Comparison of ENCODE assay signal across 16 cellular contexts in genomic region chr22:50016308-50016987, GRCh38. TPM values are rescaled to one million over a fixed set of nuclear protein-coding genes. Genes with fewer than 3 reads are reported as not detected.
DNase-seq lines count a peak whose midpoint lies in the region; ATAC-seq and TF ChIP-seq lines count a peak whose summit lies in the region.
"Had no signal": no experiment of that assay in that cellular context is flagged by ENCODE, and none has a peak within 500 bp of the region (broad histone marks: within the 10 kb centered on the region; RNA-seq: fewer than 3 reads in every experiment).

No MANE protein-coding gene starts in this region.

- DNase-seq in activated T-cell treated with anti-CD3 and anti-CD28 coated beads, Interleukin-2, amount 50 U/mL, for 4 hours, result no peak
- DNase-seq in activated T-cell treated with anti-CD3 and anti-CD28 coated beads for 4 hours (no peak), IMR-90 (no peak), endothelial cell (ENCODE audit: low spot score) (peak; percentile 3), endodermal cell (no peak), dedifferentiated amniotic fluid mesenchymal stem cell (ENCODE audit: extremely low spot score) (no peak), progenitor cell of endocrine pancreas (ENCODE audit: low spot score, unreplicated experiment) (no peak)
- DNase-seq: NCI-H1105 treated with DMSO at 0.1 percent for 48 hours, NCI-H2227 treated with DMSO at 0.1 percent for 48 hours had no signal

- no peak for TF ChIP-seq RAD21 in IMR-90 (IDR thresholded peaks at IDR 0.05; ENCODE audit: low read length)

- H3K4me1 ChIP-seq in IMR-90 (ENCODE audit: control insufficient read depth, insufficient read depth, low read length) (peaks cover 6% of the 10 kb centered on the region; the same call in 1 of the 2 replicates), endodermal cell (ENCODE audit: control insufficient read depth, insufficient read depth, low read length) (no peaks in the 10 kb centered on the region)
- H3K4me1 ChIP-seq: pancreas had no signal

- H4K20me1 ChIP-seq in IMR-90 (ENCODE audit: insufficient read depth, low read length), result no peaks in the 10 kb centered on the region

- no peak overlapping the region for H3K14ac ChIP-seq in IMR-90 (replicated peaks; ENCODE audit: low read depth, low read length)

- H3K4me3 Mint-ChIP-seq in activated T-cell treated with anti-CD3 and anti-CD28 coated beads, Interleukin-2, amount 50 U/mL, for 4 hours, result peak overlapping the region; percentile 58
- H3K4me3 Mint-ChIP-seq in endothelial cell (ENCODE audit: unreplicated experiment), result no peak overlapping the region
- H3K4me3 Mint-ChIP-seq in stimulated activated memory B cell treated with anti-CD40 and anti-IgM and Interleukin-4, amounts not matched to agents 10 μg/mL and 1 μg/mL and 100 μg/mL, for 72 hours, result no peak overlapping the region
- no peak overlapping the region for H3K4me3 Mint-ChIP-seq in endodermal cell
- H3K4me3 Mint-ChIP-seq in progenitor cell of endocrine pancreas (ENCODE audit: low read depth), result no peak overlapping the region
- H3K4me3 Mint-ChIP-seq: brain had no signal

- 0 out of 2 replicates have a peak, but pooled peaks cover 5% of the 10 kb centered on the region for H3K9me1 ChIP-seq in IMR-90 (ENCODE audit: insufficient read depth, low read length)

- BruUV-seq in IMR-90 (replicated peaks; lab: Mats Ljungman, UMichigan), result no TSS peak

- no peaks in the 10 kb centered on the region for H3K9me3 Mint-ChIP-seq in activated T-cell treated with anti-CD3 and anti-CD28 coated beads, Interleukin-2, amount 50 U/mL, for 4 hours
- peaks cover 4% of the 10 kb centered on the region for H3K9me3 Mint-ChIP-seq in endothelial cell (ENCODE audit: unreplicated experiment)
- peaks cover 5% of the 10 kb centered on the region for H3K9me3 Mint-ChIP-seq in stimulated activated memory B cell treated with anti-CD40 and anti-IgM and Interleukin-4, amounts not matched to agents 10 μg/mL and 1 μg/mL and 100 μg/mL, for 72 hours
- H3K9me3 Mint-ChIP-seq in endodermal cell, result no peaks in the 10 kb centered on the region
- no peaks in the 10 kb centered on the region for H3K9me3 Mint-ChIP-seq in progenitor cell of endocrine pancreas (ENCODE audit: low read depth)

- H2AK5ac ChIP-seq in IMR-90 (ENCODE audit: low read depth, low read length), result no peak overlapping the region

- H3K27ac Mint-ChIP-seq in endothelial cell (ENCODE audit: unreplicated experiment) (no peak overlapping the region), endodermal cell (no peak overlapping the region), progenitor cell of endocrine pancreas (no peak overlapping the region)
- peak overlapping the region; percentile 55 for H3K27ac Mint-ChIP-seq in stimulated activated memory B cell treated with anti-CD40 and anti-IgM and Interleukin-4, amounts not matched to agents 10 μg/mL and 1 μg/mL and 100 μg/mL, for 72 hours
- H3K27ac Mint-ChIP-seq: brain had no signal

- no peaks in the 10 kb centered on the region for H3K79me1 ChIP-seq in IMR-90 (ENCODE audit: low read depth in 1 of 2, low read length in 2 of 2)

- H3K4ac ChIP-seq in IMR-90 (ENCODE audit: low read depth, low read length), result no peak overlapping the region

- H4K5ac ChIP-seq in IMR-90 (ENCODE audit: low read depth, low read length), result no peak overlapping the region

- no peak for TF ChIP-seq POLR2A in IMR-90 (IDR thresholded peaks at IDR 0.05; ENCODE audit: low read depth, low read length)

- no peaks in the 10 kb centered on the region for H3K36me3 Mint-ChIP-seq in activated T-cell treated with anti-CD3 and anti-CD28 coated beads, Interleukin-2, amount 50 U/mL, for 4 hours (ENCODE audit: insufficient read depth)
- H3K36me3 Mint-ChIP-seq in endothelial cell (ENCODE audit: low read depth, unreplicated experiment) (no peaks in the 10 kb centered on the region), endodermal cell (ENCODE audit: low read depth) (no peaks in the 10 kb centered on the region), progenitor cell of endocrine pancreas (ENCODE audit: insufficient read depth) (no peaks in the 10 kb centered on the region)
- H3K36me3 Mint-ChIP-seq in stimulated activated memory B cell treated with anti-CD40 and anti-IgM and Interleukin-4, amounts not matched to agents 10 μg/mL and 1 μg/mL and 100 μg/mL, for 72 hours, result no peaks in the 10 kb centered on the region
- H3K36me3 Mint-ChIP-seq: brain, IgD-negative memory B cell had no signal

- peak overlapping the region; percentile 43 for H2AFZ ChIP-seq in IMR-90 (replicated peaks; ENCODE audit: low read length, poor library complexity)

- peaks cover 5% of the 10 kb centered on the region for H3K27me3 Mint-ChIP-seq in activated T-cell treated with anti-CD3 and anti-CD28 coated beads, Interleukin-2, amount 50 U/mL, for 4 hours (ENCODE audit: low read depth)
- H3K27me3 Mint-ChIP-seq in endothelial cell (ENCODE audit: unreplicated experiment) (peaks cover 21% of the 10 kb centered on the region), endodermal cell (ENCODE audit: insufficient read depth) (peaks cover 35% of the 10 kb centered on the region), progenitor cell of endocrine pancreas (peaks cover 21% of the 10 kb centered on the region)
- peaks cover 9% of the 10 kb centered on the region for H3K27me3 Mint-ChIP-seq in stimulated activated memory B cell treated with anti-CD40 and anti-IgM and Interleukin-4, amounts not matched to agents 10 μg/mL and 1 μg/mL and 100 μg/mL, for 72 hours

- H3K56ac ChIP-seq in IMR-90 (ENCODE audit: extremely low read depth, insufficient read depth, low read length), result no peak overlapping the region

- peaks cover 18% of the 10 kb centered on the region for H3K4me1 Mint-ChIP-seq in activated T-cell treated with anti-CD3 and anti-CD28 coated beads, Interleukin-2, amount 50 U/mL, for 4 hours (ENCODE audit: low read depth)
- H3K4me1 Mint-ChIP-seq in endothelial cell (ENCODE audit: unreplicated experiment), result no peaks in the 10 kb centered on the region
- peaks cover 64% of the 10 kb centered on the region for H3K4me1 Mint-ChIP-seq in stimulated activated memory B cell treated with anti-CD40 and anti-IgM and Interleukin-4, amounts not matched to agents 10 μg/mL and 1 μg/mL and 100 μg/mL, for 72 hours
- no peaks in the 10 kb centered on the region for H3K4me1 Mint-ChIP-seq in endodermal cell
- peaks cover 1% of the 10 kb centered on the region for H3K4me1 Mint-ChIP-seq in progenitor cell of endocrine pancreas (ENCODE audit: low read depth)
- H3K4me1 Mint-ChIP-seq: brain had no signal

- H3K4me2 ChIP-seq in IMR-90 (ENCODE audit: low read depth, low read length), result no peak overlapping the region

- H3K36me3 ChIP-seq in IMR-90 (ENCODE audit: control insufficient read depth, insufficient read depth, low read length), result no peaks in the 10 kb centered on the region
- H3K36me3 ChIP-seq in endodermal cell (ENCODE audit: control insufficient read depth, insufficient read depth, low read length), result no peaks in the 10 kb centered on the region
- H3K36me3 ChIP-seq: pancreas, thoracic aorta had no signal

- ATAC-seq in activated T-cell treated with anti-CD3 and anti-CD28 coated beads, Interleukin-2, amount 50 U/mL, for 4 hours, result no peak
- ATAC-seq in IMR-90 (ENCODE audit: low read depth), result no peak
- ATAC-seq in stimulated activated memory B cell treated with anti-CD40 and anti-IgM and Interleukin-4, amounts not matched to agents 10 μg/mL and 1 μg/mL and 100 μg/mL, for 72 hours, result peak; percentile 45

- dilution Hi-C loops in IMR-90 (cut with HindIII; ENCODE audit: low sequenced_read_pairs, unreplicated experiment), result no loop called here

- no peak overlapping the region for H3K9ac ChIP-seq in IMR-90 (ENCODE audit: low read depth, low read length)
- H3K9ac ChIP-seq in endodermal cell (ENCODE audit: extremely low read depth, low read length, poor library complexity, severe bottlenecking), result no peak overlapping the region

- H2BK120ac ChIP-seq in IMR-90 (ENCODE audit: low read depth, low read length), result no peak overlapping the region

- H2AK9ac ChIP-seq in IMR-90 (replicated peaks; ENCODE audit: low read depth, low read length, poor library complexity), result no peak overlapping the region

- H3K9me3 ChIP-seq in IMR-90 (ENCODE audit: control insufficient read depth, insufficient read depth, low read length) (peaks cover 4% of the 10 kb centered on the region; the same call in 1 of the 2 replicates), endodermal cell (ENCODE audit: control insufficient read depth, low read length) (no peaks in the 10 kb centered on the region)
- H3K9me3 ChIP-seq: pancreas, thoracic aorta had no signal

- H4K8ac ChIP-seq in IMR-90 (ENCODE audit: low read depth in 2 of 2, low read length in 2 of 2), result no peak overlapping the region

- intact Hi-C loops in IMR-90 (cut with micrococcal nuclease), result no loop called here

- POLR2A ChIA-PET in IMR-90 (lab: Charles Lee; ENCODE audit: unreplicated experiment), result no interaction called here

- no peak overlapping the region for H4K91ac ChIP-seq in IMR-90 (ENCODE audit: insufficient read depth, low read depth, low read length)

- no peak overlapping the region for H2BK15ac ChIP-seq in IMR-90 (ENCODE audit: low read depth, low read length)

- H2BK20ac ChIP-seq in IMR-90 (ENCODE audit: low read depth, low read length), result no peak overlapping the region

- H3K27me3 ChIP-seq in IMR-90 (ENCODE audit: control insufficient read depth, insufficient read depth, low read length) (peaks cover 67% of the 10 kb centered on the region), endodermal cell (ENCODE audit: control insufficient read depth, insufficient read depth, low read length, poor library complexity, severe bottlenecking) (peaks cover 61% of the 10 kb centered on the region)

- no peak overlapping the region for H2BK5ac ChIP-seq in IMR-90 (ENCODE audit: low read depth, low read length, poor library complexity, severe bottlenecking)

- no peak overlapping the region for H3K23ac ChIP-seq in IMR-90 (ENCODE audit: low read depth, low read length)

- 87% methylated on average over 15 of the region's 20 CpGs; no CpG with 5 or more reads in 1 of the 2 experiments for WGBS in IMR-90 (ENCODE audit: extremely low coverage in 2 of 2, insufficient read length in 1 of 2), 2 experiments
- WGBS in endodermal cell (ENCODE audit: insufficient coverage in 1 of 2, insufficient read length in 1 of 2), 2 experiments, result 93 to 94% methylated on average over 17 to 20 of the region's 20 CpGs

- TF ChIP-seq CTCF in IMR-90 (conservative IDR thresholded peaks at IDR 0.05; ENCODE audit: low read depth, low read length) (no peak), endothelial cell (IDR thresholded peaks at IDR 0.05; ENCODE audit: unreplicated experiment) (no peak), endodermal cell (conservative IDR thresholded peaks at IDR 0.05) (no peak), progenitor cell of endocrine pancreas (IDR thresholded peaks at IDR 0.05; ENCODE audit: unreplicated experiment) (no peak)

- H3K4me3 ChIP-seq in IMR-90 (ENCODE audit: insufficient read depth, low read depth, low read length), result no peak overlapping the region
- no peak overlapping the region for H3K4me3 ChIP-seq in endodermal cell (ENCODE audit: low read length)
- H3K4me3 ChIP-seq: pancreas, SK-N-MC, thoracic aorta had no signal

- H3K18ac ChIP-seq in IMR-90 (ENCODE audit: low read depth, low read length), result no peak overlapping the region

- in situ Hi-C loops in IMR-90 (cut with MboI; ENCODE audit: low sequenced_read_pairs), result no loop called here

- CTCF ChIA-PET in IMR-90 (lab: Yijun Ruan, JAX), result no interaction called here

- H3K27ac ChIP-seq in IMR-90 (ENCODE audit: insufficient read depth, low read length) (no peak overlapping the region), endodermal cell (ENCODE audit: low read depth, low read length) (no peak overlapping the region)
- H3K27ac ChIP-seq: pancreas, SK-N-MC, thoracic aorta had no signal

RNA-seq across cellular contexts. Expression of gene IL17REL, which starts 3.9 kb away (rescaled TPM):
- under 1 TPM; 0.08 to 0.24 (median 0.13) TPM for total RNA-seq in activated T-cell treated with anti-CD3 and anti-CD28 coated beads, Interleukin-2, amount 50 U/mL, for 4 hours
- total RNA-seq in IMR-90 (2012; rRNA removed) (not detected in 2 replicates), endothelial cell (ENCODE audit: unreplicated experiment) (0.15 TPM), endodermal cell (under 1 TPM in 1 of 2 donors, not detected in 1; 0.15 TPM), progenitor cell of endocrine pancreas (0.10 TPM in 1 of 2 replicates, not detected in the other)
- not detected in 2 replicates for polyA plus RNA-seq in IMR-90 (2012; rRNA removed)
- 0.01 TPM in 1 of 2 replicates, not detected in the other for polyA plus RNA-seq in IMR-90 (2012; cell fraction: cytosol; rRNA removed)
- polyA plus RNA-seq in IMR-90 (2012; cell fraction: nucleus; rRNA removed; ENCODE audit: low replicate concordance), result 0.04 and 0.05 TPM in 2 replicates
- not detected for polyA plus RNA-seq in endodermal cell (2013, experiment 1 of 2)
- polyA plus RNA-seq in endodermal cell (2013, experiment 2 of 2), result 0.12 TPM
- total RNA-seq: pancreas, thoracic aorta had no signal
- polyA plus RNA-seq: IgD-negative memory B cell, pancreas had no signal

RNA-seq across cellular contexts. Expression of gene TTLL8, which starts 41.6 kb away (rescaled TPM):
- not detected for total RNA-seq in activated T-cell treated with anti-CD3 and anti-CD28 coated beads, Interleukin-2, amount 50 U/mL, for 4 hours
- total RNA-seq in IMR-90 (2012; rRNA removed) (not detected in 2 replicates), endothelial cell (ENCODE audit: unreplicated experiment) (not detected), endodermal cell (under 1 TPM in 1 of 2 donors, not detected in 1; 0.20 TPM), progenitor cell of endocrine pancreas (not detected in 2 replicates)
- not detected in 2 replicates for polyA plus RNA-seq in IMR-90 (2012; rRNA removed)
- not detected in 2 replicates for polyA plus RNA-seq in IMR-90 (2012; cell fraction: cytosol; rRNA removed)
- not detected in 2 replicates for polyA plus RNA-seq in IMR-90 (2012; cell fraction: nucleus; rRNA removed; ENCODE audit: low replicate concordance)
- polyA plus RNA-seq in endodermal cell (2013, experiment 1 of 2), result 0.11 TPM
- polyA plus RNA-seq in endodermal cell (2013, experiment 2 of 2), result not detected
- total RNA-seq: frontal cortex, pancreas, thoracic aorta had no signal
- polyA plus RNA-seq: IgD-negative memory B cell, pancreas had no signal

RNA-seq across cellular contexts. Expression of gene PIM3, which starts 55.9 kb away (rescaled TPM):
- 100 to 1,000 TPM; 426 to 498 (median 461) TPM for total RNA-seq in activated T-cell treated with anti-CD3 and anti-CD28 coated beads, Interleukin-2, amount 50 U/mL, for 4 hours
- total RNA-seq in IMR-90 (2012; rRNA removed) (8.6 and 10.3 TPM in 2 replicates), endothelial cell (ENCODE audit: unreplicated experiment) (112 TPM), endodermal cell (10 to 100 TPM; 31.5 to 36.6 TPM), progenitor cell of endocrine pancreas (17.4 and 19.0 TPM in 2 replicates)
- 24.7 and 28.6 TPM in 2 replicates for polyA plus RNA-seq in IMR-90 (2012; rRNA removed)
- polyA plus RNA-seq in IMR-90 (2012; cell fraction: cytosol; rRNA removed), result 31.4 and 45.1 TPM in 2 replicates
- polyA plus RNA-seq in IMR-90 (2012; cell fraction: nucleus; rRNA removed; ENCODE audit: low replicate concordance), result 37.2 and 85.2 TPM in 2 replicates
- 21.6 TPM for polyA plus RNA-seq in endodermal cell (2013, experiment 1 of 2)
- polyA plus RNA-seq in endodermal cell (2013, experiment 2 of 2), result 19.6 TPM
